13 cellular contexts compared by ENCODE assay signal in the genomic region with DNA sequence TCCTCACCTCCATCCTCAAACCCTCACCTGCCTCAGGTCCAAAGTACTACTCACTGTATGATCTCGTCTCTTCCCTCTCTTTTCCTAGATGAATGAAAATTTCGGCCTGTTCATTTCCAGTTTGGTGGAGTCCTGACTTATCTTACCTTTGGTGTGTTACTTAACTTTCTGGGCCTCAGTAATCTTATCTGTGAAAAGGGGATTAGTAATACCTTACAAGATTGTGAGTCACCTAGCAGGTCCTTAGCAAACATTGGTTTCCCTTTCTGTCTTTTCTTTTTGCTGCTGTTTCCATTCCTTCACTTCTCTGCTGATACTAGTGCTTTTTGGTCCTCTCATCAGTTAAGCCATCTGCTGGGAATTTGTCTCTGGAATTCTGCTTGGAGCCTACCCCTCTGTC.
"Had no signal": no experiment of that assay in that cellular context is flagged by ENCODE, and none has a peak within 500 bp of the region (broad histone marks: within the 10 kb centered on the region; RNA-seq: fewer than 3 reads in every experiment).

No MANE protein-coding gene starts in this region.

- H3K27me3 ChIP-seq: brain microvascular endothelial cell, esophagus muscularis mucosa, heart left ventricle had no signal

- H3K27ac ChIP-seq: brain microvascular endothelial cell, esophagus muscularis mucosa, heart left ventricle, WERI-Rb-1 had no signal

- DNase-seq: activated CD4-positive, alpha-beta T cell treated with anti-CD3 and anti-CD28 coated beads for 4 hours; brain microvascular endothelial cell; dermis blood vessel endothelial cell; endodermal cell; foreskin melanocyte; heart left ventricle; natural killer cell; right cardiac atrium; T-cell; T1000; WERI-Rb-1 had no signal

- H3K4me1 ChIP-seq: esophagus muscularis mucosa, heart left ventricle had no signal

- ATAC-seq: natural killer cell; right cardiac atrium; stimulated activated effector memory CD8-positive, alpha-beta T cell treated with anti-CD3 and anti-CD28 coated beads, Interleukin-12 subunit alpha, Interleukin-12 subunit beta, amount 100 ng/mL, for 72 hours; T-cell had no signal
